Comparison of ENCODE assay signal across 13 cellular contexts in genomic region chr10:5942471-5942870, GRCh38. TPM values are rescaled to one million over a fixed set of nuclear protein-coding genes. Genes with fewer than 3 reads are reported as not detected.
A peak's percentile ranks its signal among the peaks of the same experiment; 100 is the strongest.
DNase-seq lines count a peak whose midpoint lies in the region; ATAC-seq and TF ChIP-seq lines count a peak whose summit lies in the region.
"Had no signal": no experiment of that assay in that cellular context is flagged by ENCODE, and none has a peak within 500 bp of the region (broad histone marks: within the 10 kb centered on the region; RNA-seq: fewer than 3 reads in every experiment).

No MANE protein-coding gene starts in this region.

- peak; percentile 55 for ATAC-seq in lung (ENCODE audit: insufficient read depth, low FRiP score)
- no peak for ATAC-seq in HG02571 (IDR thresholded peaks at IDR 0.05; ENCODE audit: unreplicated experiment)
- ATAC-seq: naive thymus-derived CD8-positive, alpha-beta T cell had no signal

- H3K27ac ChIP-seq in RWPE1 (peak overlapping the region; percentile 51), lung (ENCODE audit: low read depth in 1 of 2, low read length in 1 of 2) (peak overlapping the region; percentile 30 to 82), stomach (peak overlapping the region; percentile 22 to 91 (median 88))
- H3K27ac ChIP-seq: SK-N-MC had no signal

- H3K9me3 ChIP-seq in lung (ENCODE audit: control insufficient read depth in 2 of 2, insufficient read depth in 1 of 2, low read length in 1 of 2) = no peaks in the 10 kb centered on the region
- H3K9me3 ChIP-seq in stomach = no peaks in the 10 kb centered on the region

- TF ChIP-seq EP300 in stomach (IDR thresholded peaks at IDR 0.05) = no peak

- H3K4me3 ChIP-seq in fibroblast of villous mesenchyme (ENCODE audit: low read depth, low read length) = no peak overlapping the region
- no peak overlapping the region for H3K4me3 ChIP-seq in lung
- no peak overlapping the region for H3K4me3 ChIP-seq in stomach
- H3K4me3 ChIP-seq: SK-N-MC had no signal

- POLR2A ChIA-PET in RWPE1 (lab: Yijun Ruan, JAX; ENCODE audit: low non-redundant PET) = no interaction called here

- DNase-seq in RWPE1 (ENCODE audit: low spot score) (no peak), fibroblast of villous mesenchyme (ENCODE audit: low read depth) (peak; percentile 16), lung (ENCODE audit: low spot score) (peak; percentile 52), stomach (peak; percentile 39), SKM-1 treated with dmso at 0.1 percent for 144 hours (lab: John Stamatoyannopoulos, UW; ENCODE audit: unreplicated experiment) (no peak), HUDEP-2 (lab: John Stamatoyannopoulos, UW; ENCODE audit: unreplicated experiment in 76 of 76) (no peak), COLO668 (lab: John Stamatoyannopoulos, UW; ENCODE audit: unreplicated experiment) (no peak)
- DNase-seq: activated CD4-positive, CD25-positive, alpha-beta regulatory T cell treated with anti-CD3 and anti-CD28 coated beads, Interleukin-2, amount 50 U/mL, for 72 hours; activated T-cell treated with anti-CD3 and anti-CD28 coated beads, Interleukin-2, amount 50 U/mL, for 48 hours; DMS79; naive thymus-derived CD8-positive, alpha-beta T cell had no signal

- no peak for TF ChIP-seq POLR2A in stomach (IDR thresholded peaks at IDR 0.05)

- H3K27me3 ChIP-seq in lung (ENCODE audit: control insufficient read depth, insufficient read depth) (no peaks in the 10 kb centered on the region), stomach (no peaks in the 10 kb centered on the region)

- CTCF ChIA-PET in RWPE1 (lab: Yijun Ruan, JAX) = no interaction called here

- H3K36me3 ChIP-seq in lung (ENCODE audit: control insufficient read depth in 2 of 2, insufficient read depth in 2 of 2, low read length in 2 of 2) (peaks cover 6 to 11% of the 10 kb centered on the region in 2 donors), stomach (peaks cover 7 to 18% (median 17%) of the 10 kb centered on the region in 4 donors)

- peaks cover 8 to 14% of the 10 kb centered on the region in 2 donors for H3K4me1 ChIP-seq in lung (ENCODE audit: control insufficient read depth in 2 of 2, insufficient read depth in 2 of 2, low read length in 2 of 2)
- H3K4me1 ChIP-seq in stomach = peaks cover 24 to 44% (median 36%) of the 10 kb centered on the region in 4 donors

- WGBS in lung, 2 donors = 41% methylated on average over 16 of the region's 16 CpGs
- WGBS in stomach, 5 donors = 74 to 88% (median 76%) methylated on average over 16 of the region's 16 CpGs

- no peak for TF ChIP-seq CTCF in RWPE1 (conservative IDR thresholded peaks at IDR 0.05; ENCODE audit: low read depth)
- TF ChIP-seq CTCF in fibroblast of villous mesenchyme (IDR thresholded peaks at IDR 0.05; ENCODE audit: insufficient read depth, low read depth, low read length) = no peak
- TF ChIP-seq CTCF in lung (IDR thresholded peaks at IDR 0.05; ENCODE audit: control extremely low read depth, extremely low read depth) = no peak
- TF ChIP-seq CTCF in stomach (IDR thresholded peaks at IDR 0.05) = no peak

- intact Hi-C loops in stomach (cut with DNase I; ENCODE audit: low total_unique reads) = no loop called here

RNA-seq across cellular contexts. Expression of gene IL15RA, which starts 34.9 kb away (rescaled TPM):
- total RNA-seq in fibroblast of villous mesenchyme (2.6 and 3.0 TPM in 2 replicates), lung (10 to 100 TPM; 13.2 to 40.0 TPM), stomach (10 to 100 TPM in 3 of 5 donors, 1 to 10 TPM in 2; 6.7 to 63.0 (median 16.1) TPM)
- polyA plus RNA-seq in lung (10 to 100 TPM; 25.5 to 67.7 TPM), stomach (10 to 100 TPM; 13.9 to 26.1 (median 15.7) TPM)

RNA-seq across cellular contexts. Expression of gene FBH1, which starts 52.4 kb away (rescaled TPM):
- 78.9 and 91.5 TPM in 2 replicates for total RNA-seq in fibroblast of villous mesenchyme
- 10 to 100 TPM; 85.3 to 93.2 TPM for total RNA-seq in lung
- 10 to 100 TPM; 39.4 to 42.2 TPM for polyA plus RNA-seq in lung
- total RNA-seq in stomach = 100 to 1,000 TPM in 3 of 5 donors, 10 to 100 TPM in 2; 42.6 to 192 (median 110) TPM
- 10 to 100 TPM; 38.4 to 51.4 (median 40.3) TPM for polyA plus RNA-seq in stomach

RNA-seq across cellular contexts. Expression of gene ANKRD16, which starts 52.8 kb away (rescaled TPM):
- total RNA-seq in fibroblast of villous mesenchyme = 4.7 and 9.3 TPM in 2 replicates
- 10 to 100 TPM in 1 of 2 donors, 1 to 10 TPM in 1; 7.7 to 14.0 TPM for total RNA-seq in lung
- polyA plus RNA-seq in lung = 1 to 10 TPM; 4.5 to 5.0 TPM
- total RNA-seq in stomach = 100 to 1,000 TPM in 2 of 5 donors, 1 to 10 TPM in 3; 2.2 to 233 (median 8.4) TPM
- 1 to 10 TPM; 5.1 to 8.7 (median 7.0) TPM for polyA plus RNA-seq in stomach

Comparison
In these comparisons a context has a peak if more than half of its experiments do, and no peak if none do; other contexts are left out.
1. DNase-seq: peak in fibroblast of villous mesenchyme (single experiment), lung (single experiment) and stomach (single experiment); none in RWPE1 (single experiment), SKM-1 treated with dmso at 0.1 percent for 144 hours (single experiment), HUDEP-2 (0 of 76) and COLO668 (single experiment).
2. Peak in every context shown above with its lines, with median percentiles within 50 percentile points of each other: H3K27ac ChIP-seq.